In the genomic region with DNA sequence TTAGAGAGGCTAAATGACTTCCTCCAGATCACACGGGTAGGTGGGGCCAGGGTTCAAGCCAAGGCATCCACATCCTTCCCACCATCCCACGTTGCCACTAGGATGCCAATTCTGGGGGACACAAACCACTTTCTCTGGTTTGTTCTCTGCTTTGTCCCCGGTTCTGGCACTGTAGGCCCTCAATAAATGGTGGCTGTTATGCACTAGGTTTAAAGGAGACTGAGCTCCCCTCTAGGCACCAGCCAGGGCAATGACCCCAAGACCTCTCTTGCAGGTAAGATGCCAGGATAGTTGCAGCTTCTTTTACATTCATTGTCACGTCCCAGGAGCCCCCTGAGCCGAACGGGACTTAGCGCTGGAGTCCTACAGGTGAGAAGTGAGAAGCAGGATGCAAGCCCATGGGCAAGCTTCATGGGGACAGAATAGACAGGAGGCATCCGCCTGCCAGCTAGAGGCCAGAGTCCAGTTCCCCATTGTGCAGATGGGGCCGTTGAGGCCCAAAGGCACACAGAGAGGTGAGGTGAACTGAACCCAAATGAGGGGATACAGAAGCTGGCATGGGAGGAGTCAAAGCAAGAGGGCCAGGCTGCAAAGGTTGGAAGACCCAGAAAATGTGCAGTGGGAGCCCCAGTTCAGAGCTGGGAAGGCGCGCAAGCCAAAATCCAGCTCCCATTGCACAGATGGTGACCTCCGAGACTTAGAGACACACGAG, we compare ENCODE assay signal across 8 cellular contexts. TPM values are rescaled to one million over a fixed set of nuclear protein-coding genes. Genes with fewer than 3 reads are reported as not detected.
DNase-seq lines count a peak whose midpoint lies in the region; ATAC-seq, FAIRE-seq and TF ChIP-seq lines count a peak whose summit lies in the region.

No MANE protein-coding gene starts in this region.

- H3K23ac ChIP-seq in mesenchymal stem cell (ENCODE audit: low read length in 2 of 2) = no peak overlapping the region

- TF ChIP-seq RAD21 in GM12878 (IDR thresholded peaks at IDR 0.05; ENCODE audit: insufficient read depth, low read depth, low read length) = no peak

- in situ Hi-C loops in GM12878 (cut with MboI) = no loop called here

- no peak overlapping the region for H3K14ac ChIP-seq in mesenchymal stem cell (ENCODE audit: low read length in 2 of 2)

- SMC1A ChIA-PET in GM12878 (lab: Charles Lee; ENCODE audit: uncharacterized antibody, unreplicated experiment) = interaction anchor here (0.5 to 1.6 kb wide), 4 partner anchors 10 to 95 kb away, joined by 3 read pairs; no protein-coding TSS in a partner anchor

- no peak overlapping the region for H2BK15ac ChIP-seq in mesenchymal stem cell (ENCODE audit: low read depth, poor library complexity, severe bottlenecking)

- H3K4me1 ChIP-seq in HEK293 (ENCODE audit: control insufficient read depth, insufficient read depth, low read length) (no peaks in the 10 kb centered on the region), GM12878 (ENCODE audit: control insufficient read depth, insufficient read depth, low read length) (peaks cover 9% of the 10 kb centered on the region), mesenchymal stem cell (ENCODE audit: control insufficient read depth, insufficient read depth, low read depth, low read length) (peaks cover 4% of the 10 kb centered on the region)

- BruUV-seq in GM12878 (replicated peaks; lab: Mats Ljungman, UMichigan) = TSS peak; percentile 89

- peak overlapping the region in 1 of 2 experiments; percentile 3 for H3K18ac ChIP-seq in mesenchymal stem cell (ENCODE audit: low read depth in 1 of 2, low read length in 2 of 2)

- H3K4ac ChIP-seq in mesenchymal stem cell (ENCODE audit: low read depth in 1 of 2, low read length in 2 of 2) = no peak overlapping the region

- H3K79me2 ChIP-seq in GM12878 (ENCODE audit: control insufficient read depth, insufficient read depth, low read length) = peaks cover 5% of the 10 kb centered on the region

- no peak overlapping the region for H2BK120ac ChIP-seq in mesenchymal stem cell (ENCODE audit: low read depth, low read length)

- H4K20me1 ChIP-seq in GM12878 (ENCODE audit: control insufficient read depth, insufficient read depth) = no peaks in the 10 kb centered on the region

- no peak for DNase-seq in GM12878 (ENCODE audit: low read depth, low spot score)
- no peak for DNase-seq in mesenchymal stem cell
- no peak for DNase-seq in urothelium cell line (ENCODE audit: low spot score)
- DNase-seq in NCI-H187 treated with DMSO at 0.1 percent for 48 hours (lab: John Stamatoyannopoulos, UW) = no peak

- no peak for TF ChIP-seq EP300 in GM12878 (IDR thresholded peaks at IDR 0.05; ENCODE audit: borderline replicate concordance in 1 of 2, control insufficient read depth in 1 of 2, low read depth in 2 of 2, low read length in 2 of 2)

- H4K8ac ChIP-seq in mesenchymal stem cell (ENCODE audit: low read length) = peak overlapping the region; percentile 53

- H3K4me2 ChIP-seq in GM12878 (ENCODE audit: control insufficient read depth, insufficient read depth) (peak overlapping the region; percentile 94), mesenchymal stem cell (ENCODE audit: low read length, poor library complexity, severe bottlenecking) (peak overlapping the region; percentile 61)

- CTCF ChIA-PET in HEK293 (lab: Yijun Ruan, JAX) (interaction anchor here (1.8 kb wide), 1 partner anchor 66 kb away, joined by 5 read pairs; no protein-coding TSS in a partner anchor), GM12878 (lab: Yijun Ruan, JAX) (interaction anchor here (0.6 to 1.1 kb wide), 4 partner anchors 11 to 52 kb away, joined by 3 to 4 read pairs (median 3); partner anchors contain the start of gene ACTL10)

- H2AFZ ChIP-seq in GM12878 (ENCODE audit: control insufficient read depth, low read depth, low read length) (peak overlapping the region; percentile 97), mesenchymal stem cell (ENCODE audit: low read depth, low read length) (no peak overlapping the region)

- H3K36me3 ChIP-seq in HEK293 (ENCODE audit: control insufficient read depth in 2 of 2, insufficient read depth in 1 of 2, low read length in 2 of 2) (no peaks in the 10 kb centered on the region), GM12878 (ENCODE audit: control insufficient read depth in 2 of 2, insufficient read depth in 2 of 2, low read length in 1 of 2) (no peaks in the 10 kb centered on the region), mesenchymal stem cell (ENCODE audit: control insufficient read depth in 1 of 2, insufficient read depth in 2 of 2, low read depth in 1 of 2, low read length in 2 of 2) (peaks cover 0 to 5% of the 10 kb centered on the region in 2 experiments)

- TF ChIP-seq CTCF in 22Rv1 (IDR thresholded peaks at IDR 0.05) (no peak), HEK293 (tag by site-specific recombination; IDR thresholded peaks at IDR 0.05) (no peak), GM12878 (IDR thresholded peaks at IDR 0.05 in 2 of 3, conservative IDR thresholded peaks at IDR 0.05 in 1 of 3; ENCODE audit: control insufficient read depth in 2 of 3, extremely low read depth in 1 of 3, insufficient read depth in 1 of 3, low read depth in 3 of 3, low read length in 3 of 3) (no peak)

- POLR2A ChIA-PET in HEK293 (lab: Yijun Ruan, JAX) = interaction anchor here (1.0 to 1.5 kb wide), 3 partner anchors 13 to 56 kb away, joined by 4 to 7 read pairs (median 4); partner anchors contain the start of genes C20orf144 and ZNF341
- POLR2A ChIA-PET in GM12878 (lab: Charles Lee) = interaction anchor here (1.0 to 1.9 kb wide), 4 partner anchors 53 to 230 kb away, joined by 3 to 7 read pairs (median 4); partner anchors contain the start of genes ACTL10, CBFA2T2 and CHMP4B

- H3K9ac ChIP-seq in GM12878 (ENCODE audit: control insufficient read depth, insufficient read depth, low read length) (peak overlapping the region; percentile 73), mesenchymal stem cell (ENCODE audit: low read length) (peak overlapping the region; percentile 86)

- H4K91ac ChIP-seq in mesenchymal stem cell (ENCODE audit: low read length) = no peak overlapping the region

- H3K27me3 ChIP-seq in GM12878 (replicated peaks in 1 of 2; ENCODE audit: control insufficient read depth in 2 of 2, insufficient read depth in 2 of 2, low read length in 1 of 2) (no peaks in the 10 kb centered on the region), mesenchymal stem cell (ENCODE audit: control insufficient read depth in 1 of 2, insufficient read depth in 1 of 2, low read length in 2 of 2) (no peaks in the 10 kb centered on the region)

- no peaks in the 10 kb centered on the region for H3K9me3 ChIP-seq in HEK293 (ENCODE audit: control insufficient read depth, insufficient read depth, low read depth, low read length)
- H3K9me3 ChIP-seq in GM12878 (replicated peaks; ENCODE audit: control insufficient read depth, insufficient read depth, low read length) = no peaks in the 10 kb centered on the region
- H3K9me3 ChIP-seq in mesenchymal stem cell (ENCODE audit: control insufficient read depth, low read length) = no peaks in the 10 kb centered on the region

- no peak overlapping the region for H2AK5ac ChIP-seq in mesenchymal stem cell (ENCODE audit: low read length, severe bottlenecking)

- TF ChIP-seq POLR2A in GM12878 (IDR thresholded peaks at IDR 0.05; ENCODE audit: low read depth, low read length) = no peak

- H2BK12ac ChIP-seq in mesenchymal stem cell (ENCODE audit: low read length in 2 of 2) = peak overlapping the region in 1 of 2 experiments; percentile 38

- H3K4me3 ChIP-seq in HEK293 (ENCODE audit: low read depth, low read length) = peak overlapping the region; percentile 53
- peak overlapping the region; percentile 72 for H3K4me3 ChIP-seq in GM12878
- peak overlapping the region; percentile 68 to 85 for H3K4me3 ChIP-seq in mesenchymal stem cell (ENCODE audit: insufficient read depth in 1 of 2, low read depth in 1 of 2, low read length in 2 of 2)

- WGBS in GM12878 (ENCODE audit: insufficient coverage, insufficient replicate concordance, low lambda C conversion rate, missing lambda C conversion rate) = 62% methylated on average over 13 of the region's 13 CpGs
- 89% methylated on average over 13 of the region's 13 CpGs for WGBS in mesenchymal stem cell

- RAD21 ChIA-PET in GM12878 (lab: Charles Lee; ENCODE audit: unreplicated experiment) = interaction anchor here (1.0 to 1.8 kb wide), 7 partner anchors 9 to 93 kb away, joined by 3 to 8 read pairs (median 3); partner anchors contain the start of gene CHMP4B

- intact Hi-C loops in GM12878 (cut with micrococcal nuclease; ENCODE audit: unreplicated experiment) = no loop called here

- ATAC-seq in GM12878 (peak; percentile 29), HG02973 (IDR thresholded peaks at IDR 0.05; ENCODE audit: unreplicated experiment) (no peak), HG03139 (IDR thresholded peaks at IDR 0.05; ENCODE audit: unreplicated experiment) (no peak)

- H2BK5ac ChIP-seq in mesenchymal stem cell (ENCODE audit: low read depth, low read length, poor library complexity, severe bottlenecking) = no peak overlapping the region

- peak overlapping the region; percentile 93 for H3K27ac ChIP-seq in 22Rv1
- H3K27ac ChIP-seq in HEK293 (ENCODE audit: extremely low read depth, low read depth, low read length) = no peak overlapping the region; the same call in 1 of the 2 replicates
- H3K27ac ChIP-seq in GM12878 (ENCODE audit: control insufficient read depth, insufficient read depth) = peak overlapping the region; percentile 27
- H3K27ac ChIP-seq in mesenchymal stem cell (ENCODE audit: low read length, poor library complexity, severe bottlenecking) = no peak overlapping the region

- no peak for FAIRE-seq in GM12878 (lab: Jason Lieb, UNC)
- no peak for FAIRE-seq in urothelium cell line (lab: Jason Lieb, UNC)

- peaks cover 2% of the 10 kb centered on the region for H3K79me1 ChIP-seq in mesenchymal stem cell (replicated peaks; ENCODE audit: low read length, poor library complexity, severe bottlenecking)

RNA-seq across cellular contexts. Expression of gene PXMP4, which starts 0.7 kb away (rescaled TPM):
- total RNA-seq in GM12878 (2013; cell fraction: nucleolus; rRNA removed) = 5.6 and 7.9 TPM in 2 replicates
- total RNA-seq in GM12878 (2014; rRNA removed) (7.5 and 9.7 TPM in 2 replicates), GM12878 (2014; rRNA removed; fragmentation: Illumina TruSeq; extraction: Trizol) (2.1 and 3.6 TPM in 2 replicates), GM12878 (2021) (7.6 and 8.9 TPM in 2 replicates)
- 3.6 TPM for polyA plus RNA-seq in GM12878 (2011; ENCODE audit: low read depth)
- polyA plus RNA-seq in GM12878 (2011; rRNA removed) (2.7 and 4.9 TPM in 2 replicates), GM12878 (2014; fragmentation: Illumina TruSeq; extraction: Trizol) (1.3 and 5.4 TPM in 2 replicates), GM12878 (2014; fragmentation: Nextera tagmentation; extraction: Ambion mirVana) (10 to 100 TPM; 12.2 to 19.2 TPM), GM12878 (2014; rRNA removed) (4.8 and 5.7 TPM in 2 replicates), GM12878 (2016; fragmentation: Nextera tagmentation; extraction: Ambion mirVana) (10 to 100 TPM; 14.2 to 15.7 TPM)
- 7.3 and 7.6 TPM in 2 replicates for polyA plus RNA-seq in GM12878 (2011; cell fraction: cytosol; rRNA removed)
- polyA plus RNA-seq in GM12878 (2011; cell fraction: nucleus; rRNA removed) = 5.1 and 5.8 TPM in 2 replicates
- polyA plus RNA-seq in GM12878 (2012) = 6.0 and 6.6 TPM in 2 replicates
- polyA minus RNA-seq in GM12878 (2011; rRNA and poly(A)+ RNA removed) = 2.8 and 5.6 TPM in 2 replicates
- polyA minus RNA-seq in GM12878 (2011; cell fraction: cytosol; rRNA and poly(A)+ RNA removed) = 4.7 and 6.7 TPM in 2 replicates
- polyA minus RNA-seq in GM12878 (2011; cell fraction: nucleus; rRNA and poly(A)+ RNA removed) = 1.8 and 1.9 TPM in 2 replicates
- polyA plus RNA-seq in mesenchymal stem cell (2013, experiment 1 of 2) = 3.2 TPM
- polyA plus RNA-seq in mesenchymal stem cell (2013, experiment 2 of 2) = 2.7 TPM

RNA-seq across cellular contexts. Expression of gene ZNF341, which starts 12.4 kb away (rescaled TPM):
- total RNA-seq in GM12878 (2013; cell fraction: nucleolus; rRNA removed) = 4.4 and 5.6 TPM in 2 replicates
- total RNA-seq in GM12878 (2014; rRNA removed) (1.5 and 2.8 TPM in 2 replicates), GM12878 (2014; rRNA removed; fragmentation: Illumina TruSeq; extraction: Trizol) (1.1 and 1.4 TPM in 2 replicates), GM12878 (2021) (4.0 and 5.0 TPM in 2 replicates)
- 1.7 TPM for polyA plus RNA-seq in GM12878 (2011; ENCODE audit: low read depth)
- polyA plus RNA-seq in GM12878 (2011; rRNA removed) (0.86 and 2.5 TPM in 2 replicates), GM12878 (2014; fragmentation: Illumina TruSeq; extraction: Trizol) (0.63 and 2.4 TPM in 2 replicates), GM12878 (2014; fragmentation: Nextera tagmentation; extraction: Ambion mirVana) (under 1 TPM; 0.18 to 0.46 TPM), GM12878 (2014; rRNA removed) (3.0 and 4.1 TPM in 2 replicates), GM12878 (2016; fragmentation: Nextera tagmentation; extraction: Ambion mirVana) (1 to 10 TPM; 3.8 to 4.0 TPM)
- 3.1 and 3.2 TPM in 2 replicates for polyA plus RNA-seq in GM12878 (2011; cell fraction: cytosol; rRNA removed)
- polyA plus RNA-seq in GM12878 (2011; cell fraction: nucleus; rRNA removed) = 6.7 and 9.5 TPM in 2 replicates
- 3.4 and 3.6 TPM in 2 replicates for polyA plus RNA-seq in GM12878 (2012)
- polyA minus RNA-seq in GM12878 (2011; rRNA and poly(A)+ RNA removed) = 3.4 and 4.9 TPM in 2 replicates
- polyA minus RNA-seq in GM12878 (2011; cell fraction: cytosol; rRNA and poly(A)+ RNA removed) = 1.6 and 3.3 TPM in 2 replicates
- 2.1 and 5.0 TPM in 2 replicates for polyA minus RNA-seq in GM12878 (2011; cell fraction: nucleus; rRNA and poly(A)+ RNA removed)
- polyA plus RNA-seq in mesenchymal stem cell (2013, experiment 1 of 2) = 1.4 TPM
- polyA plus RNA-seq in mesenchymal stem cell (2013, experiment 2 of 2) = 1.5 TPM

RNA-seq across cellular contexts. Expression of gene E2F1, which starts 33.2 kb away (rescaled TPM):
- total RNA-seq in GM12878 (2013; cell fraction: nucleolus; rRNA removed) = 8.1 and 11.3 TPM in 2 replicates
- 31.6 and 36.7 TPM in 2 replicates for total RNA-seq in GM12878 (2014; rRNA removed)
- 22.8 and 26.1 TPM in 2 replicates for total RNA-seq in GM12878 (2014; rRNA removed; fragmentation: Illumina TruSeq; extraction: Trizol)
- 41.5 and 43.2 TPM in 2 replicates for total RNA-seq in GM12878 (2021)
- polyA plus RNA-seq in GM12878 (2011; ENCODE audit: low read depth) = 7.8 TPM
- 10.0 and 17.8 TPM in 2 replicates for polyA plus RNA-seq in GM12878 (2011; rRNA removed)
- polyA plus RNA-seq in GM12878 (2011; cell fraction: cytosol; rRNA removed) = 21.2 and 29.9 TPM in 2 replicates
- 53.2 and 72.7 TPM in 2 replicates for polyA plus RNA-seq in GM12878 (2011; cell fraction: nucleus; rRNA removed)
- polyA plus RNA-seq in GM12878 (2012) = 17.4 and 23.4 TPM in 2 replicates
- 13.0 and 21.6 TPM in 2 replicates for polyA plus RNA-seq in GM12878 (2014; fragmentation: Illumina TruSeq; extraction: Trizol)
- polyA plus RNA-seq in GM12878 (2014; fragmentation: Nextera tagmentation; extraction: Ambion mirVana) = 1 to 10 TPM in 1 of 2 experiments, under 1 TPM in 1; 0.29 to 2.1 TPM
- 50.2 and 55.4 TPM in 2 replicates for polyA plus RNA-seq in GM12878 (2014; rRNA removed)
- polyA plus RNA-seq in GM12878 (2016; fragmentation: Nextera tagmentation; extraction: Ambion mirVana) = 10 to 100 TPM in 1 of 2 experiments, 1 to 10 TPM in 1; 3.2 to 16.7 TPM
- polyA minus RNA-seq in GM12878 (2011; rRNA and poly(A)+ RNA removed) = 11.0 and 14.8 TPM in 2 replicates
- polyA minus RNA-seq in GM12878 (2011; cell fraction: cytosol; rRNA and poly(A)+ RNA removed) = 7.5 and 8.4 TPM in 2 replicates
- polyA minus RNA-seq in GM12878 (2011; cell fraction: nucleus; rRNA and poly(A)+ RNA removed) = 5.9 and 9.2 TPM in 2 replicates
- 2.2 TPM for polyA plus RNA-seq in mesenchymal stem cell (2013, experiment 1 of 2)
- polyA plus RNA-seq in mesenchymal stem cell (2013, experiment 2 of 2) = 2.1 TPM

RNA-seq across cellular contexts. Expression of gene NECAB3, which starts 45.2 kb away (rescaled TPM):
- total RNA-seq in GM12878 (2013; cell fraction: nucleolus; rRNA removed) = 19.3 and 24.9 TPM in 2 replicates
- total RNA-seq in GM12878 (2014; rRNA removed) (14.3 and 15.6 TPM in 2 replicates), GM12878 (2014; rRNA removed; fragmentation: Illumina TruSeq; extraction: Trizol) (7.3 and 7.6 TPM in 2 replicates), GM12878 (2021) (13.6 and 14.2 TPM in 2 replicates)
- polyA plus RNA-seq in GM12878 (2011; ENCODE audit: low read depth) = 1.4 TPM
- polyA plus RNA-seq in GM12878 (2011; rRNA removed) (2.1 and 3.6 TPM in 2 replicates), GM12878 (2014; fragmentation: Illumina TruSeq; extraction: Trizol) (3.4 and 4.6 TPM in 2 replicates), GM12878 (2014; fragmentation: Nextera tagmentation; extraction: Ambion mirVana) (1 to 10 TPM in 1 of 2 experiments, under 1 TPM in 1; 0.21 to 1.3 TPM), GM12878 (2014; rRNA removed) (14.5 and 17.0 TPM in 2 replicates), GM12878 (2016; fragmentation: Nextera tagmentation; extraction: Ambion mirVana) (1 to 10 TPM; 7.0 to 8.5 TPM)
- 5.9 and 8.1 TPM in 2 replicates for polyA plus RNA-seq in GM12878 (2011; cell fraction: cytosol; rRNA removed)
- polyA plus RNA-seq in GM12878 (2011; cell fraction: nucleus; rRNA removed) = 30.0 and 35.4 TPM in 2 replicates
- 5.9 and 6.9 TPM in 2 replicates for polyA plus RNA-seq in GM12878 (2012)
- 2.5 and 8.5 TPM in 2 replicates for polyA minus RNA-seq in GM12878 (2011; rRNA and poly(A)+ RNA removed)
- 3.2 and 5.5 TPM in 2 replicates for polyA minus RNA-seq in GM12878 (2011; cell fraction: cytosol; rRNA and poly(A)+ RNA removed)
- polyA minus RNA-seq in GM12878 (2011; cell fraction: nucleus; rRNA and poly(A)+ RNA removed) = 8.0 and 9.9 TPM in 2 replicates
- polyA plus RNA-seq in mesenchymal stem cell (2013, experiment 1 of 2) = 13.7 TPM
- 12.4 TPM for polyA plus RNA-seq in mesenchymal stem cell (2013, experiment 2 of 2)

RNA-seq across cellular contexts. Expression of gene ACTL10, which starts 52.7 kb away (rescaled TPM):
- total RNA-seq in GM12878 (2013; cell fraction: nucleolus; rRNA removed) = 2.4 TPM in 2 replicates
- 4.3 and 5.0 TPM in 2 replicates for total RNA-seq in GM12878 (2014; rRNA removed)
- 0.28 and 0.49 TPM in 2 replicates for total RNA-seq in GM12878 (2014; rRNA removed; fragmentation: Illumina TruSeq; extraction: Trizol)
- total RNA-seq in GM12878 (2021) = 3.6 and 3.7 TPM in 2 replicates
- polyA plus RNA-seq in GM12878 (2011; ENCODE audit: low read depth) = not detected
- 0.04 and 0.12 TPM in 2 replicates for polyA plus RNA-seq in GM12878 (2011; rRNA removed)
- polyA plus RNA-seq in GM12878 (2011; cell fraction: cytosol; rRNA removed) = 0.19 and 0.22 TPM in 2 replicates
- polyA plus RNA-seq in GM12878 (2011; cell fraction: nucleus; rRNA removed) = 0.61 and 1.0 TPM in 2 replicates
- polyA plus RNA-seq in GM12878 (2012) = 0.90 and 1.2 TPM in 2 replicates
- 0.21 TPM in 1 of 2 replicates, not detected in the other for polyA plus RNA-seq in GM12878 (2014; fragmentation: Illumina TruSeq; extraction: Trizol)
- polyA plus RNA-seq in GM12878 (2014; fragmentation: Nextera tagmentation; extraction: Ambion mirVana) = under 1 TPM; 0.16 to 0.46 TPM
- 1.3 and 2.4 TPM in 2 replicates for polyA plus RNA-seq in GM12878 (2014; rRNA removed)
- polyA plus RNA-seq in GM12878 (2016; fragmentation: Nextera tagmentation; extraction: Ambion mirVana) = 1 to 10 TPM; 3.6 to 4.7 TPM
- 0.22 and 0.62 TPM in 2 replicates for polyA minus RNA-seq in GM12878 (2011; rRNA and poly(A)+ RNA removed)
- 0.53 and 0.83 TPM in 2 replicates for polyA minus RNA-seq in GM12878 (2011; cell fraction: cytosol; rRNA and poly(A)+ RNA removed)
- polyA minus RNA-seq in GM12878 (2011; cell fraction: nucleus; rRNA and poly(A)+ RNA removed) = 2.9 and 5.5 TPM in 2 replicates
- not detected for polyA plus RNA-seq in mesenchymal stem cell (2013, experiment 1 of 2)
- polyA plus RNA-seq in mesenchymal stem cell (2013, experiment 2 of 2) = not detected

Comparison
In these comparisons a context has a peak if more than half of its experiments do, and no peak if none do; other contexts are left out.
1. H3K27ac ChIP-seq: peak in 22Rv1 (single experiment) and GM12878 (single experiment); none in HEK293 (single experiment) and mesenchymal stem cell (single experiment).
2. Peak in every context shown above with its lines, with median percentiles within 50 percentile points of each other: H3K4me3 ChIP-seq.